16 cellular contexts compared by ENCODE assay signal in the genomic region with DNA sequence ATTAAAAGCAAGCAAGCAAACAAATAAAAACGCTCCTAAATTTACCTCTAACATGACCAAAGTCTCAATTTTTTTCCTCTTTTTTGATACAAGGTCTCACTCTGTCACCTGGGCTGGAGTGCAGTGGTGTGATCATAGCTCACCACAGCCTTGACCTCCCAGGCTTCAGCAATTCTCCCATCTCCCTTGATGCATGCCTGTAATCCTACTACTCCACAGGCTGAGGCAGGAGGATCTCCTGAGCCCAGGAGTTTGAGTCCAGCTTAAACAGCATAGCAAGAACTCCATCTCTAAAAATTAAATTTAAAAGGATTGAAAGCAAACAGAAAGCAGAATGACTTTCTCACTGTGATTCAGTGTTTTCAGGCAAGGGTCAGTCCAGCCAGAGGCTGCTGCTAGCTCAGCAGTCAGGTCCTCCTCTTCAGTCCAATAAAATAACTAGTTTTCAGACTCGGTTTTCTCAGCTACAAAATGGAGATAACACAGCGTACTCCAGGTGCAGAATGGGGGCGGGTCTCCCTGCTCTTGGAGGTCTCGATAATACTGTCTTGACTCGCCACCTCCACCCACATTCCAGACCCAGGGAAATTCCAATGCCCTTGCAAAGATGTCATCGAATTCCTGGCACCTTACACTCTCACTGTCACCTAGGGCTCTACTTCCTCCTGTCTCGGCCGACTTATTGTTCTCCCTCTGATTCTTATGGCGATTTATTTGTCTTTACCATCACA. TPM values are rescaled to one million over a fixed set of nuclear protein-coding genes. Genes with fewer than 3 reads are reported as not detected.
DNase-seq lines count a peak whose midpoint lies in the region; ATAC-seq, FAIRE-seq and TF ChIP-seq lines count a peak whose summit lies in the region.
"Had no signal": no experiment of that assay in that cellular context is flagged by ENCODE, and none has a peak within 500 bp of the region (broad histone marks: within the 10 kb centered on the region; RNA-seq: fewer than 3 reads in every experiment).

No MANE protein-coding gene starts in this region.

- peaks cover 9% of the 10 kb centered on the region for H3K4me1 ChIP-seq in mammary epithelial cell (ENCODE audit: insufficient read depth, low read length)
- peaks cover 8% of the 10 kb centered on the region for H3K4me1 ChIP-seq in keratinocyte (ENCODE audit: control insufficient read depth, extremely low read depth, insufficient read depth, low read length)
- H3K4me1 ChIP-seq in testis, result peaks cover 27% of the 10 kb centered on the region
- H3K4me1 ChIP-seq in Peyer's patch, result no peaks in the 10 kb centered on the region
- H3K4me1 ChIP-seq: sigmoid colon had no signal

- TF ChIP-seq POLR2A in testis (IDR thresholded peaks at IDR 0.05) (no peak), Peyer's patch (IDR thresholded peaks at IDR 0.05) (no peak)

- dilution Hi-C loops in mammary epithelial cell (cut with HindIII; ENCODE audit: low sequenced_read_pairs) (no loop called here), keratinocyte (cut with MboI; ENCODE audit: extremely low pct_ligation_motif_present, low sequenced_read_pairs) (no loop called here)

- H3K36me3 ChIP-seq in mammary epithelial cell (ENCODE audit: insufficient read depth, low read length), result no peaks in the 10 kb centered on the region
- H3K36me3 ChIP-seq in keratinocyte (ENCODE audit: control insufficient read depth in 2 of 2, extremely low read depth in 1 of 2, insufficient read depth in 2 of 2, low read length in 2 of 2), result no peaks in the 10 kb centered on the region
- no peaks in the 10 kb centered on the region for H3K36me3 ChIP-seq in testis (ENCODE audit: low read depth, missing control alignments)
- H3K36me3 ChIP-seq in Peyer's patch, result no peaks in the 10 kb centered on the region
- H3K36me3 ChIP-seq: sigmoid colon had no signal

- in situ Hi-C loops in mammary epithelial cell (cut with MboI; ENCODE audit: low sequenced_read_pairs in 2 of 2), result no loop called here

- no peaks in the 10 kb centered on the region for H4K20me1 ChIP-seq in mammary epithelial cell (ENCODE audit: insufficient read depth, low read length)
- no peaks in the 10 kb centered on the region for H4K20me1 ChIP-seq in keratinocyte (ENCODE audit: control insufficient read depth, extremely low read depth, insufficient read depth, low read length)

- intact Hi-C loops in mammary epithelial cell (cut with micrococcal nuclease), result no loop called here
- intact Hi-C loops in testis (cut with DNase I; ENCODE audit: low total_unique reads), result no loop called here

- no peaks in the 10 kb centered on the region for H3K9me1 ChIP-seq in keratinocyte (ENCODE audit: control insufficient read depth, extremely low read depth, insufficient read depth, low read length)

- DNase-seq in HTR-8/SVneo (ENCODE audit: insufficient read length, low spot score), result peak; percentile 29
- DNase-seq in mammary epithelial cell, result peak; percentile 37
- no peak for DNase-seq in keratinocyte (ENCODE audit: low read depth, low spot score)
- no peak for DNase-seq in testis
- DNase-seq in Peyer's patch, result no peak
- no peak for DNase-seq in hepatic stellate cell (ENCODE audit: low spot score)
- DNase-seq: activated naive CD8-positive, alpha-beta T cell treated with anti-CD3 and anti-CD28 coated beads, Interleukin-2, amount 50 U/mL, for 24 hours; COR-L47; foreskin melanocyte; midbrain; NCI-H1092 treated with DMSO at 0.1 percent for 48 hours; NCI-H510A treated with DMSO at 0.1 percent for 48 hours; Right ventricle myocardium superior; sigmoid colon had no signal

- no TSS peak for BruUV-seq in mammary epithelial cell (replicated peaks; lab: Mats Ljungman, UMichigan)

- no peaks in the 10 kb centered on the region for H3K9me3 ChIP-seq in mammary epithelial cell (replicated peaks; ENCODE audit: insufficient read depth, low read length)
- no peaks in the 10 kb centered on the region for H3K9me3 ChIP-seq in keratinocyte (ENCODE audit: control insufficient read depth, low read depth, low read length)
- no peaks in the 10 kb centered on the region for H3K9me3 ChIP-seq in testis
- H3K9me3 ChIP-seq in Peyer's patch, result no peaks in the 10 kb centered on the region
- H3K9me3 ChIP-seq: sigmoid colon had no signal

- WGBS in mammary epithelial cell (ENCODE audit: low coverage, missing lambda C conversion rate), result 12% methylated on average over 10 of the region's 10 CpGs
- WGBS in testis, 2 donors, result 44 to 46% methylated on average over 10 of the region's 10 CpGs

- H3K27ac ChIP-seq in mammary epithelial cell (ENCODE audit: insufficient read depth, low read depth, low read length), result no peak overlapping the region
- H3K27ac ChIP-seq in keratinocyte (ENCODE audit: control insufficient read depth, insufficient read depth, low read length), result no peak overlapping the region
- peak overlapping the region; percentile 84 to 89 for H3K27ac ChIP-seq in testis
- no peak overlapping the region for H3K27ac ChIP-seq in Peyer's patch
- H3K27ac ChIP-seq: sigmoid colon had no signal

- no peak for ATAC-seq in GM18858 (IDR thresholded peaks at IDR 0.05; ENCODE audit: unreplicated experiment)
- ATAC-seq: activated naive CD8-positive, alpha-beta T cell treated with anti-CD3 and anti-CD28 coated beads, Interleukin-2, amount 50 U/mL, for 24 hours had no signal

- H3K4me3 ChIP-seq in mammary epithelial cell (replicated peaks in 1 of 3; ENCODE audit: insufficient read depth in 1 of 3, low read depth in 2 of 3, low read length in 3 of 3) (no peak overlapping the region), keratinocyte (ENCODE audit: control insufficient read depth in 2 of 3, extremely low read depth in 1 of 3, insufficient read depth in 2 of 3, low read depth in 1 of 3, low read length in 3 of 3) (no peak overlapping the region), testis (no peak overlapping the region), Peyer's patch (no peak overlapping the region)
- H3K4me3 ChIP-seq: coronary artery, sigmoid colon had no signal

- H2AFZ ChIP-seq in mammary epithelial cell (ENCODE audit: low read depth, low read length), result peak overlapping the region; percentile 81
- H2AFZ ChIP-seq in keratinocyte (ENCODE audit: control insufficient read depth, low read length), result peak overlapping the region; percentile 4

- no peak overlapping the region for H3K9ac ChIP-seq in mammary epithelial cell (ENCODE audit: insufficient read depth, low read length)
- no peak overlapping the region for H3K9ac ChIP-seq in keratinocyte (ENCODE audit: control insufficient read depth, extremely low read depth, insufficient read depth, low read length)

- no peaks in the 10 kb centered on the region for H3K79me2 ChIP-seq in mammary epithelial cell (ENCODE audit: insufficient read depth, low read length)
- no peaks in the 10 kb centered on the region for H3K79me2 ChIP-seq in keratinocyte (ENCODE audit: control insufficient read depth, insufficient read depth, low read length)

- H3K4me2 ChIP-seq in mammary epithelial cell (ENCODE audit: insufficient read depth, low read depth, low read length), result peak overlapping the region; percentile 56
- H3K4me2 ChIP-seq in keratinocyte (ENCODE audit: control insufficient read depth, extremely low read depth, insufficient read depth, low read depth, low read length), result peak overlapping the region; percentile 34

- FAIRE-seq in HTR-8/SVneo (lab: Jason Lieb, UNC) (no peak), keratinocyte (lab: Jason Lieb, UNC) (no peak)

- H3K27me3 ChIP-seq in mammary epithelial cell (ENCODE audit: insufficient read depth, low read length) (no peaks in the 10 kb centered on the region), keratinocyte (ENCODE audit: control insufficient read depth, extremely low read depth, insufficient read depth, low read length) (no peaks in the 10 kb centered on the region), testis (no peaks in the 10 kb centered on the region), Peyer's patch (no peaks in the 10 kb centered on the region)
- H3K27me3 ChIP-seq: sigmoid colon had no signal

- TF ChIP-seq CTCF in mammary epithelial cell (conservative IDR thresholded peaks at IDR 0.05 in 1 of 2, IDR thresholded peaks at IDR 0.05 in 1 of 2; ENCODE audit: extremely low read depth in 1 of 2, insufficient read depth in 1 of 2, low read depth in 1 of 2, low read length in 2 of 2) (no peak), keratinocyte (optimal IDR thresholded peaks at IDR 0.05 in 1 of 3, IDR thresholded peaks at IDR 0.05 in 1 of 3, conservative IDR thresholded peaks at IDR 0.05 in 1 of 3; ENCODE audit: extremely low read depth in 1 of 3, insufficient read depth in 2 of 3, low read length in 3 of 3) (no peak), testis (IDR thresholded peaks at IDR 0.05) (no peak), Peyer's patch (IDR thresholded peaks at IDR 0.05) (no peak)

- CTCF ChIA-PET in mammary epithelial cell (lab: Charles Lee; ENCODE audit: low non-redundant PET), result no interaction called here

RNA-seq across cellular contexts. Expression of gene MRTFB, which starts 20.7 kb away (rescaled TPM):
- total RNA-seq in mammary epithelial cell (10 to 100 TPM; 22.8 to 33.8 TPM), testis (100 to 1,000 TPM in 1 of 2 donors, 10 to 100 TPM in 1; 91.4 to 140 TPM), Peyer's patch (100 to 1,000 TPM in 1 of 4 donors, 10 to 100 TPM in 3; 42.2 to 136 (median 68.7) TPM)
- polyA plus RNA-seq in mammary epithelial cell (9.2 TPM), keratinocyte (10.2 to 12.1 TPM (median 10.6 TPM) in 3 replicates), testis (ENCODE audit: insufficient read depth, low read depth, low replicate concordance) (41.4 TPM)
- polyA minus RNA-seq in mammary epithelial cell (62.2 TPM), keratinocyte (31.4 to 52.6 TPM (median 32.0 TPM) in 3 replicates)
- polyA plus RNA-seq in keratinocyte (2011; ENCODE audit: low read depth), result 15.5 TPM
- polyA plus RNA-seq in keratinocyte (2011; cell fraction: cytosol; rRNA removed), result 8.5 and 12.2 TPM in 2 replicates
- 32.3 and 42.5 TPM in 2 replicates for polyA plus RNA-seq in keratinocyte (2011; cell fraction: nucleus; rRNA removed)
- 7.1 and 9.9 TPM in 2 replicates for polyA plus RNA-seq in keratinocyte (2012; ENCODE audit: low replicate concordance)
- 11.7 TPM for polyA minus RNA-seq in keratinocyte (2011; cell fraction: cytosol; rRNA and poly(A)+ RNA removed)
- 31.1 and 71.7 TPM in 2 replicates for polyA minus RNA-seq in keratinocyte (2011; cell fraction: nucleus; rRNA and poly(A)+ RNA removed)

Comparison
In these comparisons a context has a peak if more than half of its experiments do, and no peak if none do; other contexts are left out.
1. DNase-seq: peak in HTR-8/SVneo (single experiment) and mammary epithelial cell (single experiment); none in keratinocyte (single experiment), testis (single experiment), Peyer's patch (0 of 3) and hepatic stellate cell (single experiment).
2. H3K27ac ChIP-seq: peak in testis (2 of 2); none in mammary epithelial cell (single experiment), keratinocyte (single experiment) and Peyer's patch (0 of 4).